In the genomic region with DNA sequence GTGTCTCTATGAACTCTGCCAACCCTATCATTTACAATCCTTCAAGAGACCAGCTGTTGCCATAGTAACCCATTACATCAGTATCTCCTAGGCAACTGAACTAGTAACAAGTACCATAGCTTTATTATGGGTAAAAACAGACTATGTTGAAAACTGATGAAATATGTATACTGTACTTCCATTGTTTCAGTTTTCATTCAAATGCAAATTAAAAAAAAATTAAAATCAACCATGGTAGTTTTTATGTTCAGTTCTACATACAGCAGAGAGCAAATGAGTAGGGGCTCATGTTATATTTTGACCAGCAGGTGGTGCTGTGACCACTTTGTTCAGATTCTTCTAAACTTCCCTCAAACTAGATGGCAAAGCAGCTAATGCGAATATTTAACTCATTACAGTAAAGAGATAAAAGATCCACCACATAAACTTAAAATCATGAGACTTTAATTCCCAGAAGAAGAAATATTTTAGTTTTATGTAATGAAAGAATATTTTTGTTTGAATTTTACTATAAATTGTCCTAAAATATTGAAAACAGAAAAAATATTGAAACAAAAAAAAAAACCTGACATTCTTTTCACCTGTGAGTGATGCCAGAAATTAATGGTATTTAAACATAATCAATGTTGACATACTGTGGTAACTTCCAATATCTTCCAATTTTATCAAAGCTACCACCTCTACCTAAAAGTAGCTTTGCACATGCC, we compare ENCODE assay signal across 8 cellular contexts.
DNase-seq lines count a peak whose midpoint lies in the region; ATAC-seq and TF ChIP-seq lines count a peak whose summit lies in the region.

No MANE protein-coding gene starts in this region.

- H4K20me1 ChIP-seq in Loucy (ENCODE audit: insufficient read depth, low read length, poor library complexity, severe bottlenecking), result no peaks in the 10 kb centered on the region

- CTCF ChIA-PET in RWPE1 (lab: Yijun Ruan, JAX), result interaction anchor here (0.5 to 3.6 kb wide), 37 partner anchors 10 to 1541 kb away, joined by 3 to 20 read pairs (median 4); no protein-coding TSS in a partner anchor

- no peaks in the 10 kb centered on the region for H3K27me3 ChIP-seq in Loucy (ENCODE audit: insufficient read depth, low read length, poor library complexity, severe bottlenecking)

- H3K4me1 ChIP-seq in Loucy (ENCODE audit: insufficient read depth, low read length, poor library complexity, severe bottlenecking), result peaks cover 39% of the 10 kb centered on the region

- DNase-seq in DMS 273 (lab: John Stamatoyannopoulos, UW; ENCODE audit: unreplicated experiment) (peak; percentile 89), RWPE1 (ENCODE audit: low spot score) (peak; percentile 67), globus pallidus (ENCODE audit: low spot score) (peak; percentile 83), posterior cingulate gyrus (peak in 7 of 10 donors; percentile 47 to 80 (median 60))
- peak; percentile 50 for DNase-seq in activated naive CD4-positive, alpha-beta T cell treated with Interleukin-2 at 50 U/mL for 16 hours

- no peak overlapping the region for H3K27ac ChIP-seq in RWPE1

- no peak overlapping the region for H3K4me3 ChIP-seq in Loucy (ENCODE audit: low read length, poor library complexity, severe bottlenecking)

- H3K9ac ChIP-seq in Loucy (ENCODE audit: low read depth, low read length, poor library complexity, severe bottlenecking), result no peak overlapping the region

- no peaks in the 10 kb centered on the region for H3K36me3 ChIP-seq in Loucy (ENCODE audit: insufficient read depth, low read length)

- H3K9me3 ChIP-seq in Loucy (ENCODE audit: insufficient read depth, low read depth, low read length), result no peaks in the 10 kb centered on the region

- no peak overlapping the region for H3K4me2 ChIP-seq in Loucy (ENCODE audit: low read depth, low read length, poor library complexity, severe bottlenecking)

- peaks cover 11% of the 10 kb centered on the region; the same call in 1 of the 2 replicates for H3F3A ChIP-seq in Loucy (ENCODE audit: low read depth)

- POLR2A ChIA-PET in RWPE1 (lab: Yijun Ruan, JAX; ENCODE audit: low non-redundant PET), result no interaction called here

- peak; percentile 29 for ATAC-seq in GM21786 (IDR thresholded peaks at IDR 0.05; ENCODE audit: unreplicated experiment)
- ATAC-seq in GM21515 (IDR thresholded peaks at IDR 0.05; ENCODE audit: unreplicated experiment), result no peak

- H2AFZ ChIP-seq in Loucy (ENCODE audit: low read length), result no peak overlapping the region

- peak; percentile 87 for TF ChIP-seq CTCF in Loucy (conservative IDR thresholded peaks at IDR 0.05; ENCODE audit: low read length)
- TF ChIP-seq CTCF in RWPE1 (conservative IDR thresholded peaks at IDR 0.05; ENCODE audit: low read depth), result peak; percentile 89

- H3K9me2 ChIP-seq in Loucy (replicated peaks; ENCODE audit: low read depth, low read length), result no peaks in the 10 kb centered on the region

- intact Hi-C loops in posterior cingulate gyrus (cut with DNase I), result loop anchor here (2.0 to 10.0 kb wide), 5 partner anchors 155 to 1803 kb away; partner anchors contain the start of gene MEF2C

- no peaks in the 10 kb centered on the region for H3K79me2 ChIP-seq in Loucy (ENCODE audit: insufficient read depth, low read length)
